1 cellular context compared by ENCODE assay signal in genomic region chr13:30132623-30133553, GRCh38.
TF ChIP-seq lines count a peak whose summit lies in the region.

No MANE protein-coding gene starts in this region.

TF ChIP-seq in GM12878, 131 proteins besides CTCF, POLR2A, EP300 and RAD21 (continued from another document and continues in another):
- TF ChIP-seq CUX1 (IDR thresholded peaks at IDR 0.05; ENCODE audit: insufficient replicate concordance, low read depth, low read length) (no peak), ASH2L (IDR thresholded peaks at IDR 0.05; ENCODE audit: borderline replicate concordance, low read depth) (no peak), BHLHE40 (IDR thresholded peaks at IDR 0.05; ENCODE audit: borderline replicate concordance in 1 of 2, low read depth in 2 of 2, low read length in 1 of 2) (peak; percentile 46 to 55; a peak in 1 of 4 replicates), E2F8 (IDR thresholded peaks at IDR 0.05; ENCODE audit: low read depth, partially characterized antibody) (no peak), SMC3 (IDR thresholded peaks at IDR 0.05; ENCODE audit: borderline replicate concordance, low read length) (peak; percentile 98), HDGF (IDR thresholded peaks at IDR 0.05) (peak; percentile 59; the same call in 1 of the 2 replicates), POU2F2 (IDR thresholded peaks at IDR 0.05; ENCODE audit: borderline replicate concordance, low read depth, low read length) (no peak), ATF7 (IDR thresholded peaks at IDR 0.05; ENCODE audit: low read depth) (no peak), PAX8 (IDR thresholded peaks at IDR 0.05) (no peak), KLF5 (IDR thresholded peaks at IDR 0.05; ENCODE audit: partially characterized antibody) (peak; percentile 19), PAX5 (IDR thresholded peaks at IDR 0.05; ENCODE audit: borderline replicate concordance, low read depth, low read length) (no peak), BACH1 (IDR thresholded peaks at IDR 0.05; ENCODE audit: borderline replicate concordance) (no peak), ATF2 (IDR thresholded peaks at IDR 0.05; ENCODE audit: low read length) (no peak), PKNOX1 (IDR thresholded peaks at IDR 0.05) (no peak), MAX (IDR thresholded peaks at IDR 0.05; ENCODE audit: low read depth, low read length) (peak; percentile 60), STAT1 (conservative IDR thresholded peaks at IDR 0.05) (no peak), TAF1 (IDR thresholded peaks at IDR 0.05; ENCODE audit: borderline replicate concordance, low read depth, low read length) (no peak), ELK1 (IDR thresholded peaks at IDR 0.05; ENCODE audit: low read depth, low read length) (no peak), ZNF384 (IDR thresholded peaks at IDR 0.05; ENCODE audit: borderline replicate concordance, low read depth, low read length) (no peak), FOS (IDR thresholded peaks at IDR 0.05; ENCODE audit: borderline replicate concordance, extremely low read depth, insufficient read length) (no peak), ZNF622 (IDR thresholded peaks at IDR 0.05) (no peak), HCFC1 (IDR thresholded peaks at IDR 0.05; ENCODE audit: low read length) (peak; percentile 32; the same call in 1 of the 2 replicates), TCF12 (IDR thresholded peaks at IDR 0.05; ENCODE audit: low read depth, low read length) (no peak), NR2F1 (conservative IDR thresholded peaks at IDR 0.05) (no peak), MEF2A (IDR thresholded peaks at IDR 0.05; ENCODE audit: insufficient read depth, low read depth, low read length) (0 out of 2 replicates have a peak, but pooled peaks have one; percentile 23), RUNX3 (IDR thresholded peaks at IDR 0.05; ENCODE audit: low read length) (no peak; the same call in 1 of the 2 replicates), ZBTB4 (CRISPR knock-in tag; IDR thresholded peaks at IDR 0.05) (no peak), CHD2 (IDR thresholded peaks at IDR 0.05; ENCODE audit: borderline replicate concordance, low read depth, low read length) (no peak), USF1 (IDR thresholded peaks at IDR 0.05; ENCODE audit: borderline replicate concordance, extremely low read length, insufficient read depth, low read depth, low read length) (no peak), MXI1 (IDR thresholded peaks at IDR 0.05; ENCODE audit: low read depth, low read length) (peak; percentile 46; the same call in 1 of the 2 replicates), CBFB (IDR thresholded peaks at IDR 0.05; ENCODE audit: low read depth) (no peak), E4F1 (IDR thresholded peaks at IDR 0.05; ENCODE audit: borderline replicate concordance, partially characterized antibody) (no peak), ZSCAN29 (IDR thresholded peaks at IDR 0.05) (no peak), BCLAF1 (IDR thresholded peaks at IDR 0.05) (no peak)
